Comparison of ENCODE assay signal across 1 cellular context in genomic region chr22:36940676-36941075, GRCh38.
A peak's percentile ranks its signal among the peaks of the same experiment; 100 is the strongest.
TF ChIP-seq lines count a peak whose summit lies in the region.

No MANE protein-coding gene starts in this region.

TF ChIP-seq in GM12878, 131 proteins besides CTCF, POLR2A, EP300 and RAD21 (continued from another document and continues in another):
- no peak for TF ChIP-seq ZBTB40 (IDR thresholded peaks at IDR 0.05; ENCODE audit: borderline replicate concordance)
- TF ChIP-seq REST (IDR thresholded peaks at IDR 0.05; ENCODE audit: low read depth, low read length), result no peak
- no peak for TF ChIP-seq ZBTB4 (CRISPR knock-in tag; IDR thresholded peaks at IDR 0.05)
- TF ChIP-seq DPF2 (IDR thresholded peaks at IDR 0.05), result 0 out of 2 replicates have a peak, but pooled peaks have one; percentile 49
- TF ChIP-seq SMAD1 (IDR thresholded peaks at IDR 0.05; ENCODE audit: low read depth, partially characterized antibody), result no peak
- TF ChIP-seq HDAC2 (IDR thresholded peaks at IDR 0.05), result no peak
- TF ChIP-seq RB1 (IDR thresholded peaks at IDR 0.05; ENCODE audit: borderline replicate concordance), result no peak
- peak; percentile 41; the same call in 1 of the 2 replicates for TF ChIP-seq CHD2 (IDR thresholded peaks at IDR 0.05; ENCODE audit: borderline replicate concordance, low read depth, low read length)
- TF ChIP-seq NR2F1 (conservative IDR thresholded peaks at IDR 0.05), result peak; percentile 66; the same call in 1 of the 2 replicates
- TF ChIP-seq PAX5 (IDR thresholded peaks at IDR 0.05; ENCODE audit: borderline replicate concordance, low read depth, low read length), result no peak
- TF ChIP-seq SUZ12 (IDR thresholded peaks at IDR 0.05; ENCODE audit: unreplicated experiment), result no peak
- no peak for TF ChIP-seq ZNF622 (IDR thresholded peaks at IDR 0.05)
- TF ChIP-seq SKIL (IDR thresholded peaks at IDR 0.05; ENCODE audit: low read depth, poor library complexity, severe bottlenecking), result peak; percentile 28
- no peak for TF ChIP-seq SIX5 (IDR thresholded peaks at IDR 0.05; ENCODE audit: low read depth, low read length, severe bottlenecking)
- TF ChIP-seq IRF4 (IDR thresholded peaks at IDR 0.05; ENCODE audit: low read depth, low read length), result no peak
- no peak for TF ChIP-seq WRNIP1 (IDR thresholded peaks at IDR 0.05; ENCODE audit: borderline replicate concordance, low read depth, low read length)
- no peak for TF ChIP-seq KLF5 (IDR thresholded peaks at IDR 0.05; ENCODE audit: partially characterized antibody)
- peak; percentile 74; the same call in 1 of the 2 replicates for TF ChIP-seq RELB (IDR thresholded peaks at IDR 0.05; ENCODE audit: low read depth)
- TF ChIP-seq RAD51 (IDR thresholded peaks at IDR 0.05), result no peak
- peak; percentile 57; the same call in 1 of the 2 replicates for TF ChIP-seq ZBED1 (IDR thresholded peaks at IDR 0.05; ENCODE audit: borderline replicate concordance)
- TF ChIP-seq SREBF2 (IDR thresholded peaks at IDR 0.05; ENCODE audit: low read length), result no peak
- TF ChIP-seq RCOR1 (conservative IDR thresholded peaks at IDR 0.05; ENCODE audit: low read depth, low read length), result no peak
- no peak for TF ChIP-seq NFYA (IDR thresholded peaks at IDR 0.05; ENCODE audit: borderline replicate concordance, low read depth, low read length)
- TF ChIP-seq BCLAF1 (IDR thresholded peaks at IDR 0.05), result no peak
- no peak for TF ChIP-seq USF2 (IDR thresholded peaks at IDR 0.05; ENCODE audit: borderline replicate concordance, low read depth, low read length)
- TF ChIP-seq RBBP5 (conservative IDR thresholded peaks at IDR 0.05), result no peak
- TF ChIP-seq BCL11A (IDR thresholded peaks at IDR 0.05; ENCODE audit: low read depth, low read length), result no peak
- TF ChIP-seq MTA3 (IDR thresholded peaks at IDR 0.05; ENCODE audit: borderline replicate concordance, low read length), result 0 out of 2 replicates have a peak, but pooled peaks have one; percentile 50
- no peak for TF ChIP-seq ZBTB33 (IDR thresholded peaks at IDR 0.05)
- TF ChIP-seq PBX3 (IDR thresholded peaks at IDR 0.05; ENCODE audit: insufficient replicate concordance, low read depth, low read length), result peak; percentile 89
- TF ChIP-seq ZNF24 (IDR thresholded peaks at IDR 0.05), result no peak
